8 cellular contexts compared by ENCODE assay signal in the genomic region with DNA sequence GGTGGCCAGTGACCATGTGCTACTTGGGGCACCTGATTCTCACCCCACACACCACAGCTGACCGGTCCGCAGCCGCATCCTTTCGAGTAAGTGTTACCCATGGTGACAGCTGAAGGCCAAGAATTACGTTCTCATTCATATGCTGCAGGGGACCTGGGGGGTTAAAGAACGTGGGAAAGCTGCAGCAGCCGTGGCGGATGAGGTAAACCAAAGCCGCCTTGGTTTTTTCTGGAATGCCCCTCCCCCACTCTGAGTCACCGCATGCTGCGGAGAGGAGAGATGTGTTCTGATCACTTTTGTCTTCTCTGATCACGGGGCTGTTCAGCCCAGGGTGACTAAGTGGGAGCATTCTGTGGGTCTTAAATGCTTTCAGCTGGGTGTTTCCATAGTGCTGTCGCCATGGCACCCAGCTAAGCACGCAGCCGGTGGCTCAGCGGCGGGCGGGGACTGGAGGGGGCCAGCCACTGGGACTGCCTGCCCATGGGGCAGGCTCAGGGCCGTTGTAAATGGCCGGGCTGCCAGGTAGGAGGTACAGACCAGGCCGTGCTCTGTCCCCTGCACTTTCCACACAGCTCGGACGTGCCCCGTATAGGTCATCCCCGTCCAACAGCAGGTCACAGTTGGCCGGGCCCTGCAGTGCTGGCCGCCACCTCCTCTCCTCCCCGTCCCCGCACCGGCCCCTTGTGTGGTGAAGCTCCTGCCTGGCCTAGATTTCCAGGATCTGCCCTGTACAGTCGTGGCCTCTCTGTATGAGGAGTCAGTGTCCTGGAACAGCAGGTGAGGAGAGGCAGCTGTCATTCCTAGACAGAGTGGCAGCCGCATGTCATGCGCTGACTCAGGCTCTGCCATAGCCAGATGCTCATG.
DNase-seq lines count a peak whose midpoint lies in the region; ATAC-seq, FAIRE-seq and TF ChIP-seq lines count a peak whose summit lies in the region.

No MANE protein-coding gene starts in this region.

- no peaks in the 10 kb centered on the region for H3K27me3 Mint-ChIP-seq in Caco-2 (ENCODE audit: insufficient read depth, unreplicated experiment)
- no peaks in the 10 kb centered on the region for H3K27me3 Mint-ChIP-seq in T-cell

- H3K4me3 ChIP-seq in Caco-2 (ENCODE audit: low read depth, low read length): no peak overlapping the region

- intact Hi-C loops in Caco-2 (cut with micrococcal nuclease; ENCODE audit: unreplicated experiment): loop anchor here (5.0 kb wide), 1 partner anchor 53 kb away; no protein-coding TSS in a partner anchor

- no TSS peak for BruUV-seq in Caco-2 (replicated peaks; lab: Mats Ljungman, UMichigan)

- ATAC-seq in T-cell (replicated peaks in 1 of 4) (peak; percentile 90 to 95 (median 92)), HG03175 (IDR thresholded peaks at IDR 0.05; ENCODE audit: unreplicated experiment) (no peak)

- H3K36me3 ChIP-seq in Caco-2 (ENCODE audit: control insufficient read depth, insufficient read depth, low read length): no peaks in the 10 kb centered on the region; the same call in 1 of the 2 replicates

- CTCF ChIA-PET in Caco-2 (lab: Charles Lee): interaction anchor here (1.5 kb wide), 1 partner anchor 71 kb away, joined by 4 read pairs; no protein-coding TSS in a partner anchor
- CTCF ChIA-PET in T-cell (lab: Charles Lee): interaction anchor here in 1 of 2 donors (0.6 kb wide), 1 partner anchor 402 kb away, joined by 3 read pairs; no protein-coding TSS in a partner anchor

- FAIRE-seq in urothelium cell line (lab: Jason Lieb, UNC): peak; percentile 95

- no peak for TF ChIP-seq CTCF in Caco-2 (IDR thresholded peaks at IDR 0.05; ENCODE audit: insufficient read depth in 1 of 2, low read depth in 1 of 2, low read length in 1 of 2, severe bottlenecking in 1 of 2, unreplicated experiment in 1 of 2)

- no peak overlapping the region for H3K4me3 Mint-ChIP-seq in Caco-2 (ENCODE audit: unreplicated experiment)
- H3K4me3 Mint-ChIP-seq in T-cell: peak overlapping the region; percentile 28 to 58 (median 56)

- H3K9me3 Mint-ChIP-seq in Caco-2 (ENCODE audit: unreplicated experiment): no peaks in the 10 kb centered on the region
- H3K9me3 Mint-ChIP-seq in T-cell: no peaks in the 10 kb centered on the region

- H3K4me1 ChIP-seq in Caco-2: peaks cover 15% of the 10 kb centered on the region

- H3K27ac Mint-ChIP-seq in Caco-2 (ENCODE audit: unreplicated experiment) (peak overlapping the region; percentile 14), T-cell (peak overlapping the region; percentile 77 to 84)

- peak; percentile 65 for DNase-seq in Caco-2
- peak; percentile 19 for DNase-seq in NCI-H1048 (lab: John Stamatoyannopoulos, UW)
- peak; percentile 61 to 98 (median 85) for DNase-seq in T-cell
- DNase-seq in amniotic epithelial cell (ENCODE audit: low read depth): peak; percentile 99
- peak; percentile 100 for DNase-seq in hepatic stellate cell (ENCODE audit: low spot score)
- peak; percentile 91 for DNase-seq in retina
- DNase-seq in urothelium cell line (ENCODE audit: low spot score): peak; percentile 99

- H3K36me3 Mint-ChIP-seq in Caco-2 (ENCODE audit: insufficient read depth, unreplicated experiment) (peaks cover 10% of the 10 kb centered on the region), T-cell (no peaks in the 10 kb centered on the region)

- H3K4me1 Mint-ChIP-seq in Caco-2 (ENCODE audit: low read depth, unreplicated experiment): no peaks in the 10 kb centered on the region
- peaks cover 11 to 59% (median 47%) of the 10 kb centered on the region in 3 donors for H3K4me1 Mint-ChIP-seq in T-cell

- no peaks in the 10 kb centered on the region for H3K27me3 ChIP-seq in Caco-2 (replicated peaks; ENCODE audit: control insufficient read depth, insufficient read depth, low read length)

- POLR2A ChIA-PET in Caco-2 (lab: Charles Lee): no interaction called here
- POLR2A ChIA-PET in T-cell (lab: Charles Lee): no interaction called here

- no peaks in the 10 kb centered on the region for H3K9me3 ChIP-seq in Caco-2

Comparison
In these comparisons a context has a peak if more than half of its experiments do, and no peak if none do; other contexts are left out.
1. DNase-seq: peak in every context shown above with its lines; median percentile 100 in hepatic stellate cell; 99 in amniotic epithelial cell; 99 in urothelium cell line; 91 in retina; 85 in T-cell; 65 in Caco-2; 19 in NCI-H1048.